In genomic region chr9:27529316-27530278, GRCh38 we compare ENCODE assay signal across 1 cellular context.
TF ChIP-seq lines count a peak whose summit lies in the region.

Gene MOB3B, minus strand, starts transcription at chr9:27529814. Its CDS starts 74,264 bp downstream, at chr9:27455550.

TF ChIP-seq in HepG2, 621 proteins besides CTCF, POLR2A, EP300 and RAD21 (continued from another document and continues in another):
- TF ChIP-seq HMGXB4 (CRISPR knock-in tag; IDR thresholded peaks at IDR 0.05; ENCODE audit: borderline replicate concordance in 1 of 2, low read depth in 1 of 2) (peak; percentile 57 to 65; a peak in 3 of 4 replicates), ZSCAN20 (CRISPR knock-in tag; IDR thresholded peaks at IDR 0.05; ENCODE audit: borderline replicate concordance) (no peak), ZFP36 (IDR thresholded peaks at IDR 0.05; ENCODE audit: borderline replicate concordance, low read depth, low read length, partially characterized antibody) (no peak), ZNF276 (CRISPR knock-in tag; IDR thresholded peaks at IDR 0.05; ENCODE audit: low read depth) (no peak), RNF2 (conservative IDR thresholded peaks at IDR 0.05; ENCODE audit: low read depth) (0 out of 2 replicates have a peak, but pooled peaks have one; percentile 65), ZNF550 (CRISPR knock-in tag; IDR thresholded peaks at IDR 0.05; ENCODE audit: borderline replicate concordance) (no peak), UBTF (CRISPR knock-in tag; IDR thresholded peaks at IDR 0.05) (peak; percentile 80; the same call in 1 of the 2 replicates), ZNF781 (CRISPR knock-in tag; IDR thresholded peaks at IDR 0.05; ENCODE audit: borderline replicate concordance, not compliant biosample characterization) (no peak), ZNF563 (CRISPR knock-in tag; IDR thresholded peaks at IDR 0.05) (no peak), XRCC5 (optimal IDR thresholded peaks at IDR 0.05; ENCODE audit: low read length) (peak; percentile 70), SOX6 (IDR thresholded peaks at IDR 0.05) (no peak), SOX6 (CRISPR knock-in tag; IDR thresholded peaks at IDR 0.05) (no peak; the same call in 1 of the 2 replicates), TBX2 (CRISPR knock-in tag; IDR thresholded peaks at IDR 0.05; ENCODE audit: borderline replicate concordance) (peak; percentile 22; the same call in 1 of the 2 replicates), MBD4 (IDR thresholded peaks at IDR 0.05; ENCODE audit: borderline replicate concordance, low read length) (no peak), CREB3 (CRISPR knock-in tag; IDR thresholded peaks at IDR 0.05) (0 out of 2 replicates have a peak, but pooled peaks have one; percentile 43), TSC22D2 (CRISPR knock-in tag; IDR thresholded peaks at IDR 0.05; ENCODE audit: borderline replicate concordance) (0 out of 2 replicates have a peak, but pooled peaks have one; percentile 30), ATM (IDR thresholded peaks at IDR 0.05; ENCODE audit: borderline replicate concordance) (no peak), BORCS8-MEF2B (CRISPR knock-in tag; IDR thresholded peaks at IDR 0.05) (peak; percentile 62; the same call in 1 of the 2 replicates), HNF1B (CRISPR knock-in tag; IDR thresholded peaks at IDR 0.05) (peak; percentile 22; the same call in 1 of the 2 replicates), PATZ1 (CRISPR knock-in tag; IDR thresholded peaks at IDR 0.05) (0 out of 2 replicates have a peak, but pooled peaks have one; percentile 19), EEA1 (CRISPR knock-in tag; IDR thresholded peaks at IDR 0.05; ENCODE audit: borderline replicate concordance) (no peak), MAX (IDR thresholded peaks at IDR 0.05) (peak; percentile 57), ZNF501 (CRISPR knock-in tag; IDR thresholded peaks at IDR 0.05) (0 out of 2 replicates have a peak, but pooled peaks have one; percentile 33), KLF9 (CRISPR knock-in tag; IDR thresholded peaks at IDR 0.05; ENCODE audit: low read depth) (no peak), ZNF687 (CRISPR knock-in tag; IDR thresholded peaks at IDR 0.05) (peak; percentile 77), HDAC1 (CRISPR knock-in tag; IDR thresholded peaks at IDR 0.05) (0 out of 2 replicates have a peak, but pooled peaks have one; percentile 36), HMG20B (CRISPR knock-in tag; conservative IDR thresholded peaks at IDR 0.05) (no peak), U2AF1 (optimal IDR thresholded peaks at IDR 0.05; ENCODE audit: low read depth, low read length) (no peak), KDM2A (CRISPR knock-in tag; IDR thresholded peaks at IDR 0.05; ENCODE audit: borderline replicate concordance, low read depth) (peak; percentile 71; the same call in 1 of the 2 replicates), ZNF18 (CRISPR knock-in tag; IDR thresholded peaks at IDR 0.05; ENCODE audit: insufficient replicate concordance) (no peak), ZC3H4 (CRISPR knock-in tag; IDR thresholded peaks at IDR 0.05; ENCODE audit: borderline replicate concordance) (no peak), TBP (CRISPR knock-in tag; IDR thresholded peaks at IDR 0.05) (no peak), ARNT2 (CRISPR knock-in tag; IDR thresholded peaks at IDR 0.05; ENCODE audit: low read depth) (peak; percentile 56; the same call in 1 of the 2 replicates), KDM5B (CRISPR knock-in tag; IDR thresholded peaks at IDR 0.05; ENCODE audit: borderline replicate concordance) (peak; percentile 44; the same call in 1 of the 2 replicates), MIXL1 (CRISPR knock-in tag; IDR thresholded peaks at IDR 0.05) (no peak), NONO (IDR thresholded peaks at IDR 0.05) (no peak), NONO (CRISPR knock-in tag; conservative IDR thresholded peaks at IDR 0.05) (peak; percentile 55; the same call in 1 of the 2 replicates), ZNF556 (CRISPR knock-in tag; IDR thresholded peaks at IDR 0.05; ENCODE audit: borderline replicate concordance) (0 out of 2 replicates have a peak, but pooled peaks have one; percentile 31), ZNF549 (CRISPR knock-in tag; IDR thresholded peaks at IDR 0.05) (no peak), ZNF598 (CRISPR knock-in tag; IDR thresholded peaks at IDR 0.05; ENCODE audit: borderline replicate concordance) (no peak), ZFP90 (CRISPR knock-in tag; IDR thresholded peaks at IDR 0.05; ENCODE audit: borderline replicate concordance) (no peak), ZFP82 (CRISPR knock-in tag; IDR thresholded peaks at IDR 0.05; ENCODE audit: borderline replicate concordance) (no peak), NKX3-1 (CRISPR knock-in tag; IDR thresholded peaks at IDR 0.05) (no peak), AGO1 (IDR thresholded peaks at IDR 0.05; ENCODE audit: low read depth, low read length, poor library complexity, severe bottlenecking) (no peak), TFDP1 (CRISPR knock-in tag; IDR thresholded peaks at IDR 0.05; ENCODE audit: borderline replicate concordance) (0 out of 2 replicates have a peak, but pooled peaks have one; percentile 15), ZNF883 (CRISPR knock-in tag; IDR thresholded peaks at IDR 0.05; ENCODE audit: not compliant biosample characterization) (peak; percentile 56)
